In the genomic region with DNA sequence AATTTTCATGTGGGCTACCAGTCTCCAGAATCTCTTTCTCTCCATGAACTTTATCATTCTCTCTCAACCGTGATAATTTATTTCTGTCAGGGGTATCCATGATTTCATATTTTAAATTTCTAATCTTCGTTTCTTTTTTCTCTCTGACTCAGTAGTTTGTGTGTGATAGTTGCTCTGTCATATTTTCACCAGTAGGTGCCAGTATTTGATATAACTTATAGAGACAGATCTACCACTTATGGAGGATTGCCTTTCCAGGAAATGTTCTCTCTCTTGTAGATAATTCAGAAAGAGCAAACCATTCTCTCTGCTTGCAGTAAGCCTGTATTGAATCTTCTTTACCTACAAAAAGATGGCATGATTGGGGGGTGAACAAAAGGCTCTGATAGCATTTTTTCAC, we compare ENCODE assay signal across 8 cellular contexts.
DNase-seq lines count a peak whose midpoint lies in the region; ATAC-seq and TF ChIP-seq lines count a peak whose summit lies in the region.

No MANE protein-coding gene starts in this region.

- H3K18ac ChIP-seq in mesendoderm (ENCODE audit: low read length), result no peak overlapping the region

- TF ChIP-seq CTCF in AG09319 (IDR thresholded peaks at IDR 0.05; ENCODE audit: low read depth, low read length), result peak; percentile 53

- no peak overlapping the region for H4K8ac ChIP-seq in mesendoderm (ENCODE audit: low read depth, low read length)

- H3K23ac ChIP-seq in mesendoderm (ENCODE audit: low read length), result no peak overlapping the region

- no peak overlapping the region for H4K5ac ChIP-seq in mesendoderm (ENCODE audit: low read length)

- no peaks in the 10 kb centered on the region for H3K4me1 ChIP-seq in mesendoderm (ENCODE audit: control insufficient read depth, low read depth, low read length)

- H2BK5ac ChIP-seq in mesendoderm (ENCODE audit: low read length), result no peak overlapping the region

- H3K9ac ChIP-seq in mesendoderm (ENCODE audit: low read length), result no peak overlapping the region

- no peak overlapping the region for H2AK5ac ChIP-seq in mesendoderm (ENCODE audit: low read length)

- H2BK15ac ChIP-seq in mesendoderm (replicated peaks; ENCODE audit: low read depth), result no peak overlapping the region

- H3K4ac ChIP-seq in mesendoderm (ENCODE audit: low read depth, low read length), result no peak overlapping the region

- H3K27ac ChIP-seq in mesendoderm (ENCODE audit: low read depth, low read length), result no peak overlapping the region

- no peak overlapping the region for H3K56ac ChIP-seq in mesendoderm (ENCODE audit: low read length)

- no peaks in the 10 kb centered on the region for H3K79me1 ChIP-seq in mesendoderm (ENCODE audit: low read length)

- no peaks in the 10 kb centered on the region for H3K36me3 ChIP-seq in mesendoderm (ENCODE audit: control insufficient read depth, insufficient read depth, low read length)

- DNase-seq in AG09319 (ENCODE audit: extremely low read depth, low read depth), result peak; percentile 8
- DNase-seq in NCI-H2227 treated with DMSO at 0.1 percent for 48 hours (lab: John Stamatoyannopoulos, UW), result peak; percentile 26
- DNase-seq in cerebellar cortex (ENCODE audit: low spot score), result peak; percentile 2
- DNase-seq in mesendoderm, result peak; percentile 32
- no peak for DNase-seq in cerebellar nuclear complex (lab: John Stamatoyannopoulos, UW)
- DNase-seq in germinal center (ENCODE audit: low spot score), result no peak

- H2BK120ac ChIP-seq in mesendoderm (ENCODE audit: low read depth, low read length), result no peak overlapping the region

- ATAC-seq in GM18868 (IDR thresholded peaks at IDR 0.05; ENCODE audit: unreplicated experiment) (peak; percentile 69), HG02623 (IDR thresholded peaks at IDR 0.05; ENCODE audit: unreplicated experiment) (no peak)

- no peak overlapping the region for H3K4me3 ChIP-seq in mesendoderm (ENCODE audit: low read length)

- H3K27me3 ChIP-seq in mesendoderm (ENCODE audit: insufficient read depth, low read length, poor library complexity), result no peaks in the 10 kb centered on the region

- H3K4me2 ChIP-seq in mesendoderm (ENCODE audit: low read length), result no peak overlapping the region

- H3K79me2 ChIP-seq in mesendoderm (ENCODE audit: control insufficient read depth, insufficient read depth, low read length), result no peaks in the 10 kb centered on the region

- no CpG with 5 or more reads among the region's 2 CpGs for WGBS in mesendoderm (ENCODE audit: extremely low coverage, insufficient coverage, low lambda C conversion rate)

Comparison
In these comparisons a context has a peak if more than half of its experiments do, and no peak if none do; other contexts are left out.
1. DNase-seq: peak in AG09319 (single experiment), NCI-H2227 treated with DMSO at 0.1 percent for 48 hours (single experiment), cerebellar cortex (single experiment) and mesendoderm (single experiment); none in cerebellar nuclear complex (0 of 2) and germinal center (single experiment).